In genomic region chr22:35312198-35313059, GRCh38 we compare ENCODE assay signal across 1 cellular context.
TF ChIP-seq lines count a peak whose summit lies in the region.

No MANE protein-coding gene starts in this region.

TF ChIP-seq in HepG2, 621 proteins besides CTCF, POLR2A, EP300 and RAD21 (continued from another document and continues in another):
- TF ChIP-seq, protein P1, sequence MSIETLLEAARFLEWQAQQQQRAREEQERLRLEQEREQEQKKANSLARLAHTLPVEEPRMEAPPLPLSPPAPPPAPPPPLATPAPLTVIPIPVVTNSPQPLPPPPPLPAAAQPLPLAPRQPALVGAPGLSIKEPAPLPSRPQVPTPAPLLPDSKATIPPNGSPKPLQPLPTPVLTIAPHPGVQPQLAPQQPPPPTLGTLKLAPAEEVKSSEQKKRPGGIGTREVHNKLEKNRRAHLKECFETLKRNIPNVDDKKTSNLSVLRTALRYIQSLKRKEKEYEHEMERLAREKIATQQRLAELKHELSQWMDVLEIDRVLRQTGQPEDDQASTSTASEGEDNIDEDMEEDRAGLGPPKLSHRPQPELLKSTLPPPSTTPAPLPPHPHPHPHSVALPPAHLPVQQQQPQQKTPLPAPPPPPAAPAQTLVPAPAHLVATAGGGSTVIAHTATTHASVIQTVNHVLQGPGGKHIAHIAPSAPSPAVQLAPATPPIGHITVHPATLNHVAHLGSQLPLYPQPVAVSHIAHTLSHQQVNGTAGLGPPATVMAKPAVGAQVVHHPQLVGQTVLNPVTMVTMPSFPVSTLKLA (IDR thresholded peaks at IDR 0.05): peak; percentile 36; the same call in 1 of the 2 replicates
- TF ChIP-seq SAP130 (CRISPR knock-in tag; IDR thresholded peaks at IDR 0.05; ENCODE audit: low read depth): peak; percentile 65; the same call in 1 of the 2 replicates
- TF ChIP-seq NFYB (CRISPR knock-in tag; IDR thresholded peaks at IDR 0.05): 0 out of 2 replicates have a peak, but pooled peaks have one; percentile 13
- no peak for TF ChIP-seq ZBTB42 (CRISPR knock-in tag; IDR thresholded peaks at IDR 0.05)
- peak in 1 of 2 experiments; percentile 23; a peak in 1 of 4 replicates for TF ChIP-seq HMGXB4 (CRISPR knock-in tag; IDR thresholded peaks at IDR 0.05; ENCODE audit: borderline replicate concordance in 1 of 2, low read depth in 1 of 2)
- TF ChIP-seq ZSCAN29 (CRISPR knock-in tag; conservative IDR thresholded peaks at IDR 0.05): peak; percentile 76; the same call in 1 of the 2 replicates
- no peak for TF ChIP-seq AHR (CRISPR knock-in tag; IDR thresholded peaks at IDR 0.05)
- TF ChIP-seq NR2C2 (CRISPR knock-in tag; IDR thresholded peaks at IDR 0.05; ENCODE audit: borderline replicate concordance): peak; percentile 61; the same call in 1 of the 2 replicates
- no peak for TF ChIP-seq REXO4 (CRISPR knock-in tag; IDR thresholded peaks at IDR 0.05; ENCODE audit: borderline replicate concordance)
- peak; percentile 64; the same call in 1 of the 2 replicates for TF ChIP-seq ZNF598 (CRISPR knock-in tag; IDR thresholded peaks at IDR 0.05; ENCODE audit: borderline replicate concordance)
- peak; percentile 66; the same call in 1 of the 2 replicates for TF ChIP-seq ARNTL (CRISPR knock-in tag; IDR thresholded peaks at IDR 0.05)
- peak; percentile 52; the same call in 1 of the 2 replicates for TF ChIP-seq ETV5 (CRISPR knock-in tag; IDR thresholded peaks at IDR 0.05; ENCODE audit: borderline replicate concordance)
- TF ChIP-seq SIN3A (IDR thresholded peaks at IDR 0.05; ENCODE audit: borderline replicate concordance, low read depth, low read length): peak; percentile 46; the same call in 1 of the 2 replicates
- peak; percentile 64; the same call in 1 of the 2 replicates for TF ChIP-seq TARDBP (CRISPR knock-in tag; IDR thresholded peaks at IDR 0.05)
- peak; percentile 21; the same call in 1 of the 2 replicates for TF ChIP-seq ZSCAN21 (CRISPR knock-in tag; IDR thresholded peaks at IDR 0.05; ENCODE audit: borderline replicate concordance)
- TF ChIP-seq ZNF510 (CRISPR knock-in tag; IDR thresholded peaks at IDR 0.05; ENCODE audit: low read depth): 0 out of 2 replicates have a peak, but pooled peaks have one; percentile 47
- TF ChIP-seq BHLHE40 (IDR thresholded peaks at IDR 0.05; ENCODE audit: low read length): peak; percentile 19; the same call in 1 of the 2 replicates
- TF ChIP-seq ZNF614 (CRISPR knock-in tag; IDR thresholded peaks at IDR 0.05; ENCODE audit: borderline replicate concordance): peak; percentile 68; the same call in 1 of the 2 replicates
- TF ChIP-seq BORCS8-MEF2B (CRISPR knock-in tag; IDR thresholded peaks at IDR 0.05): peak; percentile 42; the same call in 1 of the 2 replicates
- no peak for TF ChIP-seq ZNF781 (CRISPR knock-in tag; IDR thresholded peaks at IDR 0.05; ENCODE audit: borderline replicate concordance, not compliant biosample characterization)
- 0 out of 2 replicates have a peak, but pooled peaks have one; percentile 55 for TF ChIP-seq GTF3A (CRISPR knock-in tag; conservative IDR thresholded peaks at IDR 0.05)
- 0 out of 2 replicates have a peak, but pooled peaks have one; percentile 29 for TF ChIP-seq SPEN (CRISPR knock-in tag; IDR thresholded peaks at IDR 0.05; ENCODE audit: low read depth)
- no peak for TF ChIP-seq HNF1A (IDR thresholded peaks at IDR 0.05; ENCODE audit: low read depth)
- TF ChIP-seq HNF1A (CRISPR knock-in tag; IDR thresholded peaks at IDR 0.05; ENCODE audit: borderline replicate concordance): peak; percentile 37; the same call in 1 of the 2 replicates
- TF ChIP-seq FOSL2 (CRISPR knock-in tag; IDR thresholded peaks at IDR 0.05): peak; percentile 86
- TF ChIP-seq ZNF556 (CRISPR knock-in tag; IDR thresholded peaks at IDR 0.05; ENCODE audit: borderline replicate concordance): peak; percentile 31; the same call in 1 of the 2 replicates
- TF ChIP-seq SALL1 (CRISPR knock-in tag; IDR thresholded peaks at IDR 0.05): peak; percentile 77
- peak; percentile 58; the same call in 1 of the 2 replicates for TF ChIP-seq HOXD1 (CRISPR knock-in tag; IDR thresholded peaks at IDR 0.05)
- TF ChIP-seq YEATS2 (CRISPR knock-in tag; IDR thresholded peaks at IDR 0.05; ENCODE audit: borderline replicate concordance): peak; percentile 43; the same call in 1 of the 2 replicates
- TF ChIP-seq, protein P2, sequence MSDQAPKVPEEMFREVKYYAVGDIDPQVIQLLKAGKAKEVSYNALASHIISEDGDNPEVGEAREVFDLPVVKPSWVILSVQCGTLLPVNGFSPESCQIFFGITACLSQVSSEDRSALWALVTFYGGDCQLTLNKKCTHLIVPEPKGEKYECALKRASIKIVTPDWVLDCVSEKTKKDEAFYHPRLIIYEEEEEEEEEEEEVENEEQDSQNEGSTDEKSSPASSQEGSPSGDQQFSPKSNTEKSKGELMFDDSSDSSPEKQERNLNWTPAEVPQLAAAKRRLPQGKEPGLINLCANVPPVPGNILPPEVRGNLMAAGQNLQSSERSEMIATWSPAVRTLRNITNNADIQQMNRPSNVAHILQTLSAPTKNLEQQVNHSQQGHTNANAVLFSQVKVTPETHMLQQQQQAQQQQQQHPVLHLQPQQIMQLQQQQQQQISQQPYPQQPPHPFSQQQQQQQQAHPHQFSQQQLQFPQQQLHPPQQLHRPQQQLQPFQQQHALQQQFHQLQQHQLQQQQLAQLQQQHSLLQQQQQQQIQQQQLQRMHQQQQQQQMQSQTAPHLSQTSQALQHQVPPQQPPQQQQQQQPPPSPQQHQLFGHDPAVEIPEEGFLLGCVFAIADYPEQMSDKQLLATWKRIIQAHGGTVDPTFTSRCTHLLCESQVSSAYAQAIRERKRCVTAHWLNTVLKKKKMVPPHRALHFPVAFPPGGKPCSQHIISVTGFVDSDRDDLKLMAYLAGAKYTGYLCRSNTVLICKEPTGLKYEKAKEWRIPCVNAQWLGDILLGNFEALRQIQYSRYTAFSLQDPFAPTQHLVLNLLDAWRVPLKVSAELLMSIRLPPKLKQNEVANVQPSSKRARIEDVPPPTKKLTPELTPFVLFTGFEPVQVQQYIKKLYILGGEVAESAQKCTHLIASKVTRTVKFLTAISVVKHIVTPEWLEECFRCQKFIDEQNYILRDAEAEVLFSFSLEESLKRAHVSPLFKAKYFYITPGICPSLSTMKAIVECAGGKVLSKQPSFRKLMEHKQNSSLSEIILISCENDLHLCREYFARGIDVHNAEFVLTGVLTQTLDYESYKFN (CRISPR knock-in tag; conservative IDR thresholded peaks at IDR 0.05): peak; percentile 62
- TF ChIP-seq HDAC1 (CRISPR knock-in tag; IDR thresholded peaks at IDR 0.05): peak; percentile 47
- TF ChIP-seq MIER3 (CRISPR knock-in tag; IDR thresholded peaks at IDR 0.05; ENCODE audit: borderline replicate concordance): peak; percentile 63; the same call in 1 of the 2 replicates
- peak; percentile 84 for TF ChIP-seq MED1 (CRISPR knock-in tag; IDR thresholded peaks at IDR 0.05)
- TF ChIP-seq MYC (CRISPR knock-in tag; IDR thresholded peaks at IDR 0.05; ENCODE audit: borderline replicate concordance): peak; percentile 52; the same call in 1 of the 2 replicates
- TF ChIP-seq ZNF883 (CRISPR knock-in tag; IDR thresholded peaks at IDR 0.05; ENCODE audit: not compliant biosample characterization): no peak
- TF ChIP-seq NCOA2 (CRISPR knock-in tag; IDR thresholded peaks at IDR 0.05): peak; percentile 57
- TF ChIP-seq, protein P3, sequence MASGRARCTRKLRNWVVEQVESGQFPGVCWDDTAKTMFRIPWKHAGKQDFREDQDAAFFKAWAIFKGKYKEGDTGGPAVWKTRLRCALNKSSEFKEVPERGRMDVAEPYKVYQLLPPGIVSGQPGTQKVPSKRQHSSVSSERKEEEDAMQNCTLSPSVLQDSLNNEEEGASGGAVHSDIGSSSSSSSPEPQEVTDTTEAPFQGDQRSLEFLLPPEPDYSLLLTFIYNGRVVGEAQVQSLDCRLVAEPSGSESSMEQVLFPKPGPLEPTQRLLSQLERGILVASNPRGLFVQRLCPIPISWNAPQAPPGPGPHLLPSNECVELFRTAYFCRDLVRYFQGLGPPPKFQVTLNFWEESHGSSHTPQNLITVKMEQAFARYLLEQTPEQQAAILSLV (CRISPR knock-in tag; IDR thresholded peaks at IDR 0.05; ENCODE audit: borderline replicate concordance): peak; percentile 49; the same call in 1 of the 2 replicates
- TF ChIP-seq ATF7-NPFF (CRISPR knock-in tag; IDR thresholded peaks at IDR 0.05; ENCODE audit: low read depth): no peak
- TF ChIP-seq ATF1 (CRISPR knock-in tag; IDR thresholded peaks at IDR 0.05): peak; percentile 39; the same call in 1 of the 2 replicates
- TF ChIP-seq, protein P4, sequence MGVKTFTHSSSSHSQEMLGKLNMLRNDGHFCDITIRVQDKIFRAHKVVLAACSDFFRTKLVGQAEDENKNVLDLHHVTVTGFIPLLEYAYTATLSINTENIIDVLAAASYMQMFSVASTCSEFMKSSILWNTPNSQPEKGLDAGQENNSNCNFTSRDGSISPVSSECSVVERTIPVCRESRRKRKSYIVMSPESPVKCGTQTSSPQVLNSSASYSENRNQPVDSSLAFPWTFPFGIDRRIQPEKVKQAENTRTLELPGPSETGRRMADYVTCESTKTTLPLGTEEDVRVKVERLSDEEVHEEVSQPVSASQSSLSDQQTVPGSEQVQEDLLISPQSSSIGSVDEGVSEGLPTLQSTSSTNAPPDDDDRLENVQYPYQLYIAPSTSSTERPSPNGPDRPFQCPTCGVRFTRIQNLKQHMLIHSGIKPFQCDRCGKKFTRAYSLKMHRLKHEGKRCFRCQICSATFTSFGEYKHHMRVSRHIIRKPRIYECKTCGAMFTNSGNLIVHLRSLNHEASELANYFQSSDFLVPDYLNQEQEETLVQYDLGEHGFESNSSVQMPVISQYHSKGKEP (CRISPR knock-in tag; IDR thresholded peaks at IDR 0.05): no peak
- no peak for TF ChIP-seq MXD1 (CRISPR knock-in tag; IDR thresholded peaks at IDR 0.05)
- no peak for TF ChIP-seq U2AF2 (IDR thresholded peaks at IDR 0.05; ENCODE audit: low read depth, low read length)
- no peak for TF ChIP-seq KAT7 (CRISPR knock-in tag; IDR thresholded peaks at IDR 0.05; ENCODE audit: borderline replicate concordance)
- peak; percentile 74 for TF ChIP-seq SP5 (CRISPR knock-in tag; IDR thresholded peaks at IDR 0.05; ENCODE audit: borderline replicate concordance, low read depth)
- peak; percentile 43; the same call in 1 of the 2 replicates for TF ChIP-seq NR2F6 (IDR thresholded peaks at IDR 0.05)
- peak; percentile 74 for TF ChIP-seq NR2F6 (CRISPR knock-in tag; IDR thresholded peaks at IDR 0.05)
- peak; percentile 79 for TF ChIP-seq PATZ1 (CRISPR knock-in tag; IDR thresholded peaks at IDR 0.05)
- TF ChIP-seq ZNF589 (CRISPR knock-in tag; conservative IDR thresholded peaks at IDR 0.05): no peak; the same call in 1 of the 2 replicates
- TF ChIP-seq PCBP1 (IDR thresholded peaks at IDR 0.05; ENCODE audit: borderline replicate concordance, low read depth, low read length): no peak
- no peak for TF ChIP-seq GABPA (IDR thresholded peaks at IDR 0.05; ENCODE audit: low read depth, low read length)
- TF ChIP-seq GABPA (CRISPR knock-in tag; IDR thresholded peaks at IDR 0.05; ENCODE audit: low read depth): peak; percentile 27; the same call in 1 of the 2 replicates
